ENCODE assay signal across 25 cellular contexts in genomic region chr15:88940110-88940675, GRCh38.
"Had no signal": no experiment of that assay in that cellular context is flagged by ENCODE, and none has a peak within 500 bp of the region (broad histone marks: within the 10 kb centered on the region; RNA-seq: fewer than 3 reads in every experiment).

No MANE protein-coding gene starts in this region.

- H3K27ac Mint-ChIP-seq: immature natural killer cell; naive B cell; nephron; stimulated activated memory B cell treated with anti-CD40 and anti-IgM and Interleukin-4, amounts not matched to agents 10 μg/mL and 1 μg/mL and 100 μg/mL, for 72 hours; stimulated activated naive CD8-positive, alpha-beta T cell treated with anti-CD3 and anti-CD28 coated beads, Interleukin-15, amount 100 ng/mL, for 72 hours had no signal

- H3K4me3 ChIP-seq: coronary artery, gastroesophageal sphincter, left ventricle myocardium inferior, lung, psoas muscle, spleen, thoracic aorta, transverse colon had no signal

- ATAC-seq: esophagus mucosa; gastroesophageal sphincter; left cardiac atrium; psoas muscle; sciatic nerve; stimulated activated memory B cell treated with anti-CD40 and anti-IgM and Interleukin-4, amounts not matched to agents 10 μg/mL and 1 μg/mL and 100 μg/mL, for 72 hours; stimulated activated naive CD8-positive, alpha-beta T cell treated with anti-CD3 and anti-CD28 coated beads, Interleukin-15, amount 100 ng/mL, for 72 hours had no signal

- H3K4me1 Mint-ChIP-seq: immature natural killer cell; naive B cell; nephron; stimulated activated memory B cell treated with anti-CD40 and anti-IgM and Interleukin-4, amounts not matched to agents 10 μg/mL and 1 μg/mL and 100 μg/mL, for 72 hours; stimulated activated naive CD8-positive, alpha-beta T cell treated with anti-CD3 and anti-CD28 coated beads, Interleukin-15, amount 100 ng/mL, for 72 hours had no signal

- H3K9me3 ChIP-seq: gastroesophageal sphincter, left ventricle myocardium inferior, psoas muscle, spleen, thoracic aorta, transverse colon had no signal

- H3K36me3 ChIP-seq: gastroesophageal sphincter, left ventricle myocardium inferior, spleen, thoracic aorta, transverse colon had no signal

- H3K4me3 Mint-ChIP-seq: immature natural killer cell; naive B cell; nephron; stimulated activated memory B cell treated with anti-CD40 and anti-IgM and Interleukin-4, amounts not matched to agents 10 μg/mL and 1 μg/mL and 100 μg/mL, for 72 hours; stimulated activated naive CD8-positive, alpha-beta T cell treated with anti-CD3 and anti-CD28 coated beads, Interleukin-15, amount 100 ng/mL, for 72 hours had no signal

- H3K9me3 Mint-ChIP-seq: immature natural killer cell; stimulated activated memory B cell treated with anti-CD40 and anti-IgM and Interleukin-4, amounts not matched to agents 10 μg/mL and 1 μg/mL and 100 μg/mL, for 72 hours; stimulated activated naive CD8-positive, alpha-beta T cell treated with anti-CD3 and anti-CD28 coated beads, Interleukin-15, amount 100 ng/mL, for 72 hours had no signal

- H3K36me3 Mint-ChIP-seq: immature natural killer cell; naive B cell; stimulated activated memory B cell treated with anti-CD40 and anti-IgM and Interleukin-4, amounts not matched to agents 10 μg/mL and 1 μg/mL and 100 μg/mL, for 72 hours had no signal

- H3K27me3 ChIP-seq: gastroesophageal sphincter, transverse colon had no signal

- H3K27me3 Mint-ChIP-seq: stimulated activated naive CD8-positive, alpha-beta T cell treated with anti-CD3 and anti-CD28 coated beads, Interleukin-15, amount 100 ng/mL, for 72 hours had no signal

- DNase-seq: effector CD4-positive, alpha-beta T cell; foreskin fibroblast; glutamatergic neuron; immature natural killer cell; kidney; left cardiac atrium; left ventricle myocardium inferior; mesendoderm; naive B cell; psoas muscle; retina; spleen; stimulated activated CD4-positive, alpha-beta T cell treated with anti-CD3 and anti-CD28 coated beads, Interleukin-15, amount 100 ng/mL, for 24 hours; stimulated activated CD4-positive, alpha-beta T cell treated with anti-CD3 and anti-CD28 coated beads, Interleukin-1b, Interleukin-23, amount 100 ng/mL, for 48 hours; stimulated activated CD4-positive, alpha-beta T cell treated with anti-CD3 and anti-CD28 coated beads, Interleukin-4, amount 100 ng/mL, for 24 hours; stimulated activated naive CD8-positive, alpha-beta T cell treated with anti-CD3 and anti-CD28 coated beads, Interleukin-15, amount 100 ng/mL, for 72 hours; transverse colon had no signal

- H3K27ac ChIP-seq: coronary artery, gastroesophageal sphincter, left ventricle myocardium inferior, psoas muscle, spleen, thoracic aorta, transverse colon had no signal

- H3K4me1 ChIP-seq: gastroesophageal sphincter, psoas muscle, spleen, transverse colon had no signal
